ENCODE assay signal across 14 cellular contexts in genomic region chr9:126522957-126523356, GRCh38.
DNase-seq lines count a peak whose midpoint lies in the region; ATAC-seq and TF ChIP-seq lines count a peak whose summit lies in the region.
"Had no signal": no experiment of that assay in that cellular context is flagged by ENCODE, and none has a peak within 500 bp of the region (broad histone marks: within the 10 kb centered on the region; RNA-seq: fewer than 3 reads in every experiment).

No MANE protein-coding gene starts in this region.

- TF ChIP-seq CTCF in spleen (IDR thresholded peaks at IDR 0.05 in 8 of 11, conservative IDR thresholded peaks at IDR 0.05 in 3 of 11), result no peak

- peaks cover 0 to 73% (median 14%) of the 10 kb centered on the region in 7 donors for H3K27me3 ChIP-seq in spleen (replicated peaks in 1 of 7)
- H3K27me3 ChIP-seq: Peyer's patch had no signal

- H3K27me3 Mint-ChIP-seq in activated CD8-positive, alpha-beta memory T cell treated with anti-CD3 and anti-CD28 coated beads, Interleukin-2, amount 10 ng/mL, durations not matched to agents 7 days and 5 days, result peaks cover 52% of the 10 kb centered on the region
- peaks cover 20% of the 10 kb centered on the region for H3K27me3 Mint-ChIP-seq in activated T-helper 17 cell treated with anti-CD3 and anti-CD28 coated beads, Interleukin-2, amount 50 U/mL, for 72 hours

- H3K27ac ChIP-seq in spleen, result peak overlapping the region in 1 of 8 donors; percentile 73

- no peaks in the 10 kb centered on the region for H3K9me3 Mint-ChIP-seq in activated CD8-positive, alpha-beta memory T cell treated with anti-CD3 and anti-CD28 coated beads, Interleukin-2, amount 10 ng/mL, durations not matched to agents 7 days and 5 days (ENCODE audit: low read depth)
- no peaks in the 10 kb centered on the region for H3K9me3 Mint-ChIP-seq in activated T-helper 17 cell treated with anti-CD3 and anti-CD28 coated beads, Interleukin-2, amount 50 U/mL, for 72 hours
- H3K9me3 Mint-ChIP-seq: activated T-helper 2 cell treated with anti-CD3 and anti-CD28 coated beads, Interferon-gamma antibody, Interleukin-2, Interleukin-4, amounts not matched to agents 10 μg/mL and 5 μg/mL and 100 μg/mL, durations not matched to agents 14 hours and 24 hours and 36 hours; CD8-positive, alpha-beta T cell had no signal

- peak overlapping the region; percentile 21 for H3K27ac Mint-ChIP-seq in activated CD8-positive, alpha-beta memory T cell treated with anti-CD3 and anti-CD28 coated beads, Interleukin-2, amount 10 ng/mL, durations not matched to agents 7 days and 5 days
- H3K27ac Mint-ChIP-seq in activated T-helper 17 cell treated with anti-CD3 and anti-CD28 coated beads, Interleukin-2, amount 50 U/mL, for 72 hours, result peak overlapping the region; percentile 42
- H3K27ac Mint-ChIP-seq: activated T-helper 2 cell treated with anti-CD3 and anti-CD28 coated beads, Interferon-gamma antibody, Interleukin-2, Interleukin-4, amounts not matched to agents 10 μg/mL and 5 μg/mL and 100 μg/mL, durations not matched to agents 14 hours and 24 hours and 36 hours had no signal

- H3K4me3 Mint-ChIP-seq in activated CD8-positive, alpha-beta memory T cell treated with anti-CD3 and anti-CD28 coated beads, Interleukin-2, amount 10 ng/mL, durations not matched to agents 7 days and 5 days, result peak overlapping the region; percentile 39
- peak overlapping the region; percentile 42 for H3K4me3 Mint-ChIP-seq in activated T-helper 17 cell treated with anti-CD3 and anti-CD28 coated beads, Interleukin-2, amount 50 U/mL, for 72 hours

- 32 to 55% (median 43%) methylated on average over 10 to 11 of the region's 11 CpGs for WGBS in spleen, 5 donors

- intact Hi-C loops in spleen (cut with DNase I; ENCODE audit: low total_unique reads), result no loop called here

- ATAC-seq in activated CD8-positive, alpha-beta memory T cell treated with anti-CD3 and anti-CD28 coated beads, Interleukin-2, amount 10 ng/mL, durations not matched to agents 7 days and 5 days, result no peak
- no peak for ATAC-seq in activated T-helper 17 cell treated with anti-CD3 and anti-CD28 coated beads, Interleukin-2, amount 50 U/mL, for 72 hours (replicated peaks)
- no peak for ATAC-seq in HG02870 (IDR thresholded peaks at IDR 0.05; ENCODE audit: unreplicated experiment)
- ATAC-seq: left lobe of liver had no signal

- H3K4me1 Mint-ChIP-seq in activated CD8-positive, alpha-beta memory T cell treated with anti-CD3 and anti-CD28 coated beads, Interleukin-2, amount 10 ng/mL, durations not matched to agents 7 days and 5 days, result peaks cover 46% of the 10 kb centered on the region
- H3K4me1 Mint-ChIP-seq in activated T-helper 17 cell treated with anti-CD3 and anti-CD28 coated beads, Interleukin-2, amount 50 U/mL, for 72 hours, result peaks cover 16% of the 10 kb centered on the region

- no peak for DNase-seq in activated CD8-positive, alpha-beta memory T cell treated with anti-CD3 and anti-CD28 coated beads, Interleukin-2, amount 10 ng/mL, durations not matched to agents 7 days and 5 days
- DNase-seq in activated CD8-positive, alpha-beta memory T cell treated with anti-CD3 and anti-CD28 coated beads for 24 hours, result no peak
- peak; percentile 72 for DNase-seq in islet precursor cell
- peak; percentile 71 for DNase-seq in spleen
- no peak for DNase-seq in activated effector memory CD4-positive, alpha-beta T cell treated with Interleukin-2 at 50 U/mL for 16 hours
- no peak for DNase-seq in activated CD8-positive, alpha-beta memory T cell treated with anti-CD3 and anti-CD28 coated beads, Interleukin-2, amount 50 U/mL, for 48 hours
- DNase-seq: foreskin fibroblast, NCI-H1417 treated with DMSO at 0.1 percent for 48 hours had no signal

- H3K4me3 ChIP-seq in spleen, result no peak overlapping the region
- H3K4me3 ChIP-seq: Peyer's patch had no signal

- no peaks in the 10 kb centered on the region for H3K36me3 ChIP-seq in spleen
- H3K36me3 ChIP-seq: Peyer's patch had no signal

- no peaks in the 10 kb centered on the region for H3K9me3 ChIP-seq in spleen
- H3K9me3 ChIP-seq: Peyer's patch had no signal

- no peak for TF ChIP-seq POLR2A in spleen (IDR thresholded peaks at IDR 0.05)

- H3K4me1 ChIP-seq in spleen, result peaks cover 1 to 66% (median 24%) of the 10 kb centered on the region in 6 donors
- H3K4me1 ChIP-seq: Peyer's patch had no signal

- H3K36me3 Mint-ChIP-seq in activated CD8-positive, alpha-beta memory T cell treated with anti-CD3 and anti-CD28 coated beads, Interleukin-2, amount 10 ng/mL, durations not matched to agents 7 days and 5 days, result no peaks in the 10 kb centered on the region
- no peaks in the 10 kb centered on the region for H3K36me3 Mint-ChIP-seq in activated T-helper 17 cell treated with anti-CD3 and anti-CD28 coated beads, Interleukin-2, amount 50 U/mL, for 72 hours (ENCODE audit: low read depth)
- H3K36me3 Mint-ChIP-seq: CD8-positive, alpha-beta T cell had no signal

- CTCF ChIA-PET in activated CD8-positive, alpha-beta memory T cell treated with anti-CD3 and anti-CD28 coated beads, Interleukin-2, amount 10 ng/mL, durations not matched to agents 7 days and 5 days (lab: Charles Lee), result interaction anchor here (0.7 to 5.6 kb wide), 5 partner anchors 9 to 1086 kb away, joined by 4 to 42 read pairs (median 13); no protein-coding TSS in a partner anchor

Comparison
In these comparisons a context has a peak if more than half of its experiments do, and no peak if none do; other contexts are left out.
1. DNase-seq: peak in islet precursor cell (single experiment) and spleen (single experiment); none in activated CD8-positive, alpha-beta memory T cell treated with anti-CD3 and anti-CD28 coated beads, Interleukin-2, amount 10 ng/mL, durations not matched to agents 7 days and 5 days (single experiment), activated CD8-positive, alpha-beta memory T cell treated with anti-CD3 and anti-CD28 coated beads for 24 hours (single experiment), activated effector memory CD4-positive, alpha-beta T cell treated with Interleukin-2 at 50 U/mL for 16 hours (single experiment) and activated CD8-positive, alpha-beta memory T cell treated with anti-CD3 and anti-CD28 coated beads, Interleukin-2, amount 50 U/mL, for 48 hours (single experiment).